Comparison of ENCODE assay signal across 8 cellular contexts in the genomic region with DNA sequence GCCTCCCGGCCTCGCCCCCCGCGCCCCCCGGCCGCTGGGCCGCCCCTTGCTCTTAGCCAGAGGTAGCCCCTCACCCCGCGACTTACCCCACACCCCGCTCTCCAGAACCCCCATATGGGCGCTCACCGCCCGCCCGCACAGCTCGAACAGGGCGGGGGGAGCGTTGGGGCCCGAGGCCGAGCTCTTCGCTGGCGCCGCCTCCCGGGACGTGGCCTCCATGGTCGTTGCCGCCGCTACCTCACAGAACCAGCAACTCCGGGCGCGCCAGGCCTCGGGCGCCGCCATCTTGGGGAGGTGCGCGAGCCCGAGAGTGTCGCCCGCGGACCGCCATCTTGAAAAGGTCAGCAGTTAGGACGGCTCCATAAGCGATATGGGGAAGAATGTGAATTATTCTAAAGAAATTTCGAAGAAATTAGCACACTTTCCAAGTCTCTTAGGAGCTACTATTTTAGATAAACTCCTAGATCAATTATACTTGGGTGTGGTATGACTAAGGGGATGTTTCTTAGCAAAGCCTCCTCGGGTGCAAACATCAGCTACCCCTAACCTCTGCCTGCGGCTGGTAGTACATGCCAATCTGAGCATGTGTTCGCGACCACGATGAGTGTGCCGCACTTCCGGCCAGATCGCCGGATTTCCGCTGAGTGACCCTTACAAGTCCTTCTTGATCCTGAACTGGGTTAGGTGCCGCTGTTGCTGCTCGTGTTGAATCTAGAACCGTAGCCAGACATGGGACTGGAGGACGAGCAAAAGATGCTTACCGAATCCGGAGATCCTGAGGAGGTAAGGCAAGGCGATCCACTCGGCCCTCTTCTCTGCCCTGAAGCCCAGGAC. TPM values are rescaled to one million over a fixed set of nuclear protein-coding genes. Genes with fewer than 3 reads are reported as not detected.
A peak's percentile ranks its signal among the peaks of the same experiment; 100 is the strongest.
DNase-seq lines count a peak whose midpoint lies in the region; ATAC-seq and TF ChIP-seq lines count a peak whose summit lies in the region.

A gene with protein sequence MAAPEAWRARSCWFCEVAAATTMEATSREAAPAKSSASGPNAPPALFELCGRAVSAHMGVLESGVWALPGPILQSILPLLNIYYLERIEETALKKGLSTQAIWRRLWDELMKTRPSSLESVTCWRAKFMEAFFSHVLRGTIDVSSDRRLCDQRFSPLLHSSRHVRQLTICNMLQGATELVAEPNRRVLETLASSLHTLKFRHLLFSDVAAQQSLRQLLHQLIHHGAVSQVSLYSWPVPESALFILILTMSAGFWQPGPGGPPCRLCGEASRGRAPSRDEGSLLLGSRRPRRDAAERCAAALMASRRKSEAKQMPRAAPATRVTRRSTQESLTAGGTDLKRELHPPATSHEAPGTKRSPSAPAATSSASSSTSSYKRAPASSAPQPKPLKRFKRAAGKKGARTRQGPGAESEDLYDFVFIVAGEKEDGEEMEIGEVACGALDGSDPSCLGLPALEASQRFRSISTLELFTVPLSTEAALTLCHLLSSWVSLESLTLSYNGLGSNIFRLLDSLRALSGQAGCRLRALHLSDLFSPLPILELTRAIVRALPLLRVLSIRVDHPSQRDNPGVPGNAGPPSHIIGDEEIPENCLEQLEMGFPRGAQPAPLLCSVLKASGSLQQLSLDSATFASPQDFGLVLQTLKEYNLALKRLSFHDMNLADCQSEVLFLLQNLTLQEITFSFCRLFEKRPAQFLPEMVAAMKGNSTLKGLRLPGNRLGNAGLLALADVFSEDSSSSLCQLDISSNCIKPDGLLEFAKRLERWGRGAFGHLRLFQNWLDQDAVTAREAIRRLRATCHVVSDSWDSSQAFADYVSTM (minus strand): TSS at position 579 of the 834 bp plus-strand sequence. CDS start 294 bp downstream, at position 285.
A gene (plus strand): TSS at position 661 of the 834 bp plus-strand sequence. CDS start 69 bp downstream, at position 730.

- peak within 1 kb of the TSS; percentile 86 for H3K4me3 ChIP-seq in AG04450 (ENCODE audit: low read depth, low read length)
- H3K4me3 ChIP-seq in WERI-Rb-1 (ENCODE audit: low read depth, low read length): peak within 1 kb of the TSS; percentile 98
- peak within 1 kb of the TSS; percentile 69 to 98 (median 94) for H3K4me3 ChIP-seq in mammary epithelial cell (replicated peaks in 1 of 3; ENCODE audit: insufficient read depth in 1 of 3, low read depth in 2 of 3, low read length in 3 of 3)
- peak within 1 kb of the TSS; percentile 98 for H3K4me3 ChIP-seq in iPS-20b (ENCODE audit: low read length)
- H3K4me3 ChIP-seq in skin epidermis: peak within 1 kb of the TSS; percentile 64 to 94 (median 79)

- peaks cover 95% of the 10 kb centered on the region for H3K79me2 ChIP-seq in mammary epithelial cell (ENCODE audit: insufficient read depth, low read length)

- H3K4me1 ChIP-seq in mammary epithelial cell (ENCODE audit: insufficient read depth, low read length) (peaks cover 24% of the 10 kb centered on the region), iPS-20b (ENCODE audit: insufficient read depth, low read length) (peaks cover 27% of the 10 kb centered on the region)

- under 1% methylated on average over 26 of the region's 61 CpGs for WGBS in mammary epithelial cell (ENCODE audit: low coverage, missing lambda C conversion rate)

- peak within 1 kb of the TSS; percentile 87 for H2AFZ ChIP-seq in mammary epithelial cell (ENCODE audit: low read depth, low read length)

- H3K9ac ChIP-seq in mammary epithelial cell (ENCODE audit: insufficient read depth, low read length) (peak within 1 kb of the TSS; percentile 85), iPS-20b (ENCODE audit: low read depth, low read length) (peak within 1 kb of the TSS; percentile 99)

- POLR2A ChIA-PET in AG04450 (lab: Yijun Ruan, JAX): interaction anchor here (0.6 to 2.0 kb wide), 10 partner anchors 10 to 56 kb away, joined by 3 to 17 read pairs (median 4); a partner anchor contains a TSS

- H3K9me3 ChIP-seq in AG04450 (ENCODE audit: control insufficient read depth, insufficient read depth, low read length): no peaks in the 10 kb centered on the region; the same call in 1 of the 2 replicates
- no peaks in the 10 kb centered on the region for H3K9me3 ChIP-seq in WERI-Rb-1 (ENCODE audit: severe bottlenecking)
- H3K9me3 ChIP-seq in mammary epithelial cell (replicated peaks; ENCODE audit: insufficient read depth, low read length): no peaks in the 10 kb centered on the region
- no peaks in the 10 kb centered on the region for H3K9me3 ChIP-seq in iPS-20b (ENCODE audit: insufficient read depth, low read depth, low read length)

- TF ChIP-seq CTCF in AG04450 (IDR thresholded peaks at IDR 0.05; ENCODE audit: low read depth, low read length): no peak
- peak; percentile 13; the same call in 1 of the 2 replicates for TF ChIP-seq CTCF in WERI-Rb-1 (IDR thresholded peaks at IDR 0.05; ENCODE audit: low read depth, low read length)
- no peak for TF ChIP-seq CTCF in mammary epithelial cell (conservative IDR thresholded peaks at IDR 0.05 in 1 of 2, IDR thresholded peaks at IDR 0.05 in 1 of 2; ENCODE audit: extremely low read depth in 1 of 2, insufficient read depth in 1 of 2, low read depth in 1 of 2, low read length in 2 of 2)

- intact Hi-C loops in mammary epithelial cell (cut with micrococcal nuclease): loop anchor here (2.0 kb wide), 3 partner anchors 38 to 122 kb away; a partner anchor contains a TSS

- ATAC-seq in GM18873 (IDR thresholded peaks at IDR 0.05; ENCODE audit: low FRiP score, unreplicated experiment) (peak; percentile 72), HG03139 (IDR thresholded peaks at IDR 0.05; ENCODE audit: unreplicated experiment) (peak; percentile 73)

- DNase-seq in AG04450 (ENCODE audit: low read depth, low spot score) (peak; percentile 95), NCI-H2227 (lab: John Stamatoyannopoulos, UW; ENCODE audit: unreplicated experiment) (peak; percentile 97), WERI-Rb-1 (peak; percentile 95), mammary epithelial cell (peak; percentile 93)

- dilution Hi-C loops in mammary epithelial cell (cut with HindIII; ENCODE audit: low sequenced_read_pairs): no loop called here

- H3K4me2 ChIP-seq in mammary epithelial cell (ENCODE audit: insufficient read depth, low read depth, low read length): peak within 1 kb of the TSS; percentile 88

- H3K27ac ChIP-seq in AG04450 (ENCODE audit: low read depth, low read length): peak within 1 kb of the TSS; percentile 95
- peak within 1 kb of the TSS; percentile 99 for H3K27ac ChIP-seq in WERI-Rb-1
- peak within 1 kb of the TSS; percentile 92 for H3K27ac ChIP-seq in mammary epithelial cell (ENCODE audit: insufficient read depth, low read depth, low read length)
- H3K27ac ChIP-seq in iPS-20b (ENCODE audit: low read length): peak within 1 kb of the TSS; percentile 43
- H3K27ac ChIP-seq in skin epidermis: peak within 1 kb of the TSS; percentile 75 to 100 (median 97)

- peaks cover 30% of the 10 kb centered on the region for H3K36me3 ChIP-seq in WERI-Rb-1
- H3K36me3 ChIP-seq in mammary epithelial cell (ENCODE audit: insufficient read depth, low read length): no peaks in the 10 kb centered on the region
- H3K36me3 ChIP-seq in iPS-20b (ENCODE audit: insufficient read depth, low read depth, low read length): peaks cover 18% of the 10 kb centered on the region; the same call in 1 of the 2 replicates

- H3K27me3 ChIP-seq in AG04450 (ENCODE audit: control insufficient read depth, insufficient read depth, low read length): no peaks in the 10 kb centered on the region
- no peaks in the 10 kb centered on the region for H3K27me3 ChIP-seq in WERI-Rb-1 (ENCODE audit: insufficient read depth, low read depth, severe bottlenecking)
- H3K27me3 ChIP-seq in mammary epithelial cell (ENCODE audit: insufficient read depth, low read length): no peaks in the 10 kb centered on the region
- H3K27me3 ChIP-seq in iPS-20b (ENCODE audit: insufficient read depth, low read length): no peaks in the 10 kb centered on the region

- in situ Hi-C loops in mammary epithelial cell (cut with MboI; ENCODE audit: low sequenced_read_pairs in 2 of 2): no loop called here

- no TSS peak for BruUV-seq in mammary epithelial cell (replicated peaks; lab: Mats Ljungman, UMichigan)

- CTCF ChIA-PET in AG04450 (lab: Charles Lee) (interaction anchor here (0.8 to 2.5 kb wide), 4 partner anchors 37 to 59 kb away, joined by 3 to 12 read pairs (median 12); a partner anchor contains a TSS), mammary epithelial cell (lab: Charles Lee; ENCODE audit: low non-redundant PET) (interaction anchor here (0.6 kb wide), 1 partner anchor 30 kb away, joined by 4 read pairs; no protein-coding TSS in a partner anchor)

- no peaks in the 10 kb centered on the region for H4K20me1 ChIP-seq in mammary epithelial cell (ENCODE audit: insufficient read depth, low read length)

RNA-seq across cellular contexts. Expression of the first gene that starts in this region (rescaled TPM):
- polyA plus RNA-seq in AG04450 (2011; rRNA removed) (66.3 and 80.2 TPM in 2 replicates), mammary epithelial cell (54.8 TPM)
- polyA minus RNA-seq in AG04450 (2011; rRNA and poly(A)+ RNA removed): 84.9 and 115 TPM in 2 replicates
- 100 to 1,000 TPM in 1 of 2 donors, 10 to 100 TPM in 1; 76.7 to 103 TPM for total RNA-seq in mammary epithelial cell
- 56.1 TPM for polyA minus RNA-seq in mammary epithelial cell

RNA-seq across cellular contexts. Expression of the second gene that starts in this region (rescaled TPM):
- 611 and 757 TPM in 2 replicates for polyA plus RNA-seq in AG04450 (2011; rRNA removed)
- polyA minus RNA-seq in AG04450 (2011; rRNA and poly(A)+ RNA removed): 86.6 and 116 TPM in 2 replicates
- 100 to 1,000 TPM; 233 to 275 TPM for total RNA-seq in mammary epithelial cell
- polyA plus RNA-seq in mammary epithelial cell: 677 TPM
- 81.2 TPM for polyA minus RNA-seq in mammary epithelial cell

Comparison
In these comparisons a context has a peak if more than half of its experiments do, and no peak if none do; other contexts are left out.
1. Peak in every context shown above with its lines: DNase-seq, ATAC-seq, H3K4me3 ChIP-seq and H3K27ac ChIP-seq.
2. H3K27ac ChIP-seq: peak in every context shown above with its lines; median percentile 99 in WERI-Rb-1; 97 in skin epidermis; 95 in AG04450; 92 in mammary epithelial cell; 43 in iPS-20b.